ENCODE assay signal across 16 cellular contexts in the genomic region with DNA sequence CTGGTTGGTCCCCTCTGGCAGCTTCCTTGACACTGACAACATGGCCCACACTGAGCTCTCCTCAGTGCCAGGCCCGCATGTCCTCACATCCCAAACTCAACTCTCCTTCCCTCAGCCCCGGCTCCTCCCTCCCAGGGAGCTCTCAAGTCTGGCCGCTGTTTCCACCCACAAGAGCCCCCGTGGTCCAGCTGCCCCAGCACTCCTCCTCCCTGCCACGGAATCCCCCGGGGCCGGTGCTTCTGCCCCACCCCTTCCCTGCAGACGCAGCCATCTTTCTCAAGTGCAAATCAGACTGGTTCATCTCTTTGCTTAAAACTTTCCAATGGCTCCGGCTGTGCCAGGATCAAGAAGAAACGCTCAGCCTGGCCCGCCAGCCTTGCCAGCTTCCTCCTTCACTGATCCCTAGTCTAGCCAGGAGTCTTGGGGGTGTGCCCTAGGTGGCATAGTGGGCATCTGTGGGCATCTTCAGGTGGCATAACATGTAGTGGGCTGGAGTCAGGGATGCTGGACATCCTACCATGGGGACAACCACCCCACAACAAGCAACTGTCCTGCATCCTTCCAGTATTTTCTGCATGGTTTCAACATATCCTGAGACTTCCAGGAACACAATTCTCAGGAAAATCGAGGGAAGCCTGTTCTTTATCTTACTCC. TPM values are rescaled to one million over a fixed set of nuclear protein-coding genes. Genes with fewer than 3 reads are reported as not detected.
DNase-seq lines count a peak whose midpoint lies in the region; ATAC-seq and TF ChIP-seq lines count a peak whose summit lies in the region.
"Had no signal": no experiment of that assay in that cellular context is flagged by ENCODE, and none has a peak within 500 bp of the region (broad histone marks: within the 10 kb centered on the region; RNA-seq: fewer than 3 reads in every experiment).

No MANE protein-coding gene starts in this region.

- peaks cover 28% of the 10 kb centered on the region for H3K36me3 Mint-ChIP-seq in progenitor cell of endocrine pancreas (ENCODE audit: insufficient read depth)

- no peaks in the 10 kb centered on the region for H3K9me3 ChIP-seq in BLaER1 treated with 17β-estradiol and CSF1 and Interleukin-3, amounts not matched to agents 10 nM and 100 nM (replicated peaks in 1 of 11)
- H3K9me3 ChIP-seq in spleen, result no peaks in the 10 kb centered on the region
- H3K9me3 ChIP-seq: BE2C, SJSA1 had no signal

- no peak for TF ChIP-seq POLR2A in spleen (IDR thresholded peaks at IDR 0.05)

- peak overlapping the region in 3 of 11 experiments; percentile 26 to 48 (median 26); a peak in 2 of 22 replicates for H3K9ac ChIP-seq in BLaER1 treated with 17β-estradiol and CSF1 and Interleukin-3, amounts not matched to agents 10 nM and 100 nM

- intact Hi-C loops in spleen (cut with DNase I; ENCODE audit: low total_unique reads), result no loop called here

- peaks cover 12 to 100% (median 55%) of the 10 kb centered on the region in 11 experiments; a peak in 20 of 22 replicates for H4K20me1 ChIP-seq in BLaER1 treated with 17β-estradiol and CSF1 and Interleukin-3, amounts not matched to agents 10 nM and 100 nM

- no peaks in the 10 kb centered on the region for H3K27me3 ChIP-seq in BLaER1 treated with 17β-estradiol and CSF1 and Interleukin-3, amounts not matched to agents 10 nM and 100 nM
- no peaks in the 10 kb centered on the region for H3K27me3 ChIP-seq in spleen (replicated peaks in 1 of 7)
- H3K27me3 ChIP-seq: BE2C, SJSA1 had no signal

- H3K27me3 Mint-ChIP-seq in progenitor cell of endocrine pancreas, result no peaks in the 10 kb centered on the region

- no peak for ATAC-seq in activated CD4-positive, CD25-positive, alpha-beta regulatory T cell treated with anti-CD3 and anti-CD28 coated beads, Interleukin-2, amount 50 U/mL, for 24 hours

- DNase-seq in myocyte (ENCODE audit: low read depth) (peak; percentile 70), spleen (no peak), progenitor cell of endocrine pancreas (ENCODE audit: low spot score, unreplicated experiment) (no peak), SHP77 treated with DMSO at 0.1 percent for 48 hours (lab: John Stamatoyannopoulos, UW) (no peak)
- DNase-seq: ACHN, BE2C, DMS53, H9, MV-4-11, NCI-H1436, NCI-H2029 treated with DMSO at 0.1 percent for 48 hours, NCI-H510A treated with DMSO at 0.1 percent for 48 hours had no signal

- H3K4me1 ChIP-seq in BLaER1 treated with 17β-estradiol and CSF1 and Interleukin-3, amounts not matched to agents 10 nM and 100 nM, result peaks cover 56 to 100% (median 96%) of the 10 kb centered on the region in 10 experiments
- peaks cover 0 to 11% (median 2%) of the 10 kb centered on the region in 6 donors for H3K4me1 ChIP-seq in spleen
- H3K4me1 ChIP-seq: SJSA1 had no signal

- no peak overlapping the region for H3K27ac Mint-ChIP-seq in progenitor cell of endocrine pancreas

- H3K9me3 Mint-ChIP-seq in progenitor cell of endocrine pancreas (ENCODE audit: low read depth), result no peaks in the 10 kb centered on the region
- H3K9me3 Mint-ChIP-seq: H9 had no signal

- peaks cover 3% of the 10 kb centered on the region for H3K4me1 Mint-ChIP-seq in progenitor cell of endocrine pancreas (ENCODE audit: low read depth)
- H3K4me1 Mint-ChIP-seq: H9 had no signal

- no peak overlapping the region for H3K4me3 Mint-ChIP-seq in progenitor cell of endocrine pancreas (ENCODE audit: low read depth)
- H3K4me3 Mint-ChIP-seq: H9 had no signal

- WGBS in spleen, 5 donors, result 78 to 86% (median 85%) methylated on average over 12 of the region's 12 CpGs

- peak overlapping the region; percentile 9 to 98 (median 87) for H3K4me2 ChIP-seq in BLaER1 treated with 17β-estradiol and CSF1 and Interleukin-3, amounts not matched to agents 10 nM and 100 nM

- H3K36me3 ChIP-seq in BLaER1 treated with 17β-estradiol and CSF1 and Interleukin-3, amounts not matched to agents 10 nM and 100 nM, result peaks cover 41 to 100% (median 67%) of the 10 kb centered on the region in 11 experiments
- H3K36me3 ChIP-seq in spleen, result peaks cover 0 to 100% (median 100%) of the 10 kb centered on the region in 6 donors

- peak overlapping the region in 3 of 11 experiments; percentile 17 to 35 (median 32); a peak in 3 of 22 replicates for H3K27ac ChIP-seq in BLaER1 treated with 17β-estradiol and CSF1 and Interleukin-3, amounts not matched to agents 10 nM and 100 nM
- H3K27ac ChIP-seq in VCaP (peak overlapping the region; percentile 90), spleen (peak overlapping the region in 5 of 8 donors; percentile 21 to 60 (median 56))
- H3K27ac ChIP-seq: SJSA1 had no signal

- H3K4me3 ChIP-seq in BLaER1 treated with 17β-estradiol and CSF1 and Interleukin-3, amounts not matched to agents 10 nM and 100 nM, result no peak overlapping the region
- no peak overlapping the region for H3K4me3 ChIP-seq in spleen
- H3K4me3 ChIP-seq: SJSA1 had no signal

- no peak for TF ChIP-seq CTCF in VCaP (conservative IDR thresholded peaks at IDR 0.05)
- TF ChIP-seq CTCF in spleen (IDR thresholded peaks at IDR 0.05 in 8 of 11, conservative IDR thresholded peaks at IDR 0.05 in 3 of 11), result no peak
- TF ChIP-seq CTCF in progenitor cell of endocrine pancreas (IDR thresholded peaks at IDR 0.05; ENCODE audit: unreplicated experiment), result no peak

RNA-seq across cellular contexts. Expression of a gene that starts 22.3 kb away (rescaled TPM):
- 2.5 and 9.5 TPM in 2 replicates for total RNA-seq in myocyte
- polyA plus RNA-seq in myocyte (2012), result 1.00 TPM
- 1 to 10 TPM in 5 of 7 donors, under 1 TPM in 2; 0.54 to 4.6 (median 2.0) TPM for total RNA-seq in spleen
- 1 to 10 TPM; 1.8 to 6.1 (median 2.9) TPM for polyA plus RNA-seq in spleen
- total RNA-seq in progenitor cell of endocrine pancreas, result 0.31 and 1.2 TPM in 2 replicates
- total RNA-seq: SJSA1 had no signal

RNA-seq across cellular contexts. Expression of a gene that starts 31.3 kb away (rescaled TPM):
- total RNA-seq in myocyte (20.4 and 34.9 TPM in 2 replicates), spleen (10 to 100 TPM; 13.8 to 41.5 (median 35.4) TPM), progenitor cell of endocrine pancreas (10.6 and 11.5 TPM in 2 replicates)
- polyA plus RNA-seq in myocyte (2012), result 29.4 TPM
- 10 to 100 TPM in 1 of 3 donors, 1 to 10 TPM in 2; 7.0 to 21.7 (median 8.5) TPM for polyA plus RNA-seq in spleen

RNA-seq across cellular contexts. Expression of a gene that starts 50.6 kb away (rescaled TPM):
- 39.9 and 43.3 TPM in 2 replicates for total RNA-seq in myocyte
- polyA plus RNA-seq in myocyte (2012), result 39.9 TPM
- total RNA-seq in spleen, result 100 to 1,000 TPM in 6 of 7 donors, 10 to 100 TPM in 1; 92.6 to 150 (median 130) TPM
- 10 to 100 TPM; 43.3 to 69.6 (median 56.0) TPM for polyA plus RNA-seq in spleen
- total RNA-seq in progenitor cell of endocrine pancreas, result 59.6 and 60.3 TPM in 2 replicates
